Comparison of ENCODE assay signal across 8 cellular contexts in the genomic region with DNA sequence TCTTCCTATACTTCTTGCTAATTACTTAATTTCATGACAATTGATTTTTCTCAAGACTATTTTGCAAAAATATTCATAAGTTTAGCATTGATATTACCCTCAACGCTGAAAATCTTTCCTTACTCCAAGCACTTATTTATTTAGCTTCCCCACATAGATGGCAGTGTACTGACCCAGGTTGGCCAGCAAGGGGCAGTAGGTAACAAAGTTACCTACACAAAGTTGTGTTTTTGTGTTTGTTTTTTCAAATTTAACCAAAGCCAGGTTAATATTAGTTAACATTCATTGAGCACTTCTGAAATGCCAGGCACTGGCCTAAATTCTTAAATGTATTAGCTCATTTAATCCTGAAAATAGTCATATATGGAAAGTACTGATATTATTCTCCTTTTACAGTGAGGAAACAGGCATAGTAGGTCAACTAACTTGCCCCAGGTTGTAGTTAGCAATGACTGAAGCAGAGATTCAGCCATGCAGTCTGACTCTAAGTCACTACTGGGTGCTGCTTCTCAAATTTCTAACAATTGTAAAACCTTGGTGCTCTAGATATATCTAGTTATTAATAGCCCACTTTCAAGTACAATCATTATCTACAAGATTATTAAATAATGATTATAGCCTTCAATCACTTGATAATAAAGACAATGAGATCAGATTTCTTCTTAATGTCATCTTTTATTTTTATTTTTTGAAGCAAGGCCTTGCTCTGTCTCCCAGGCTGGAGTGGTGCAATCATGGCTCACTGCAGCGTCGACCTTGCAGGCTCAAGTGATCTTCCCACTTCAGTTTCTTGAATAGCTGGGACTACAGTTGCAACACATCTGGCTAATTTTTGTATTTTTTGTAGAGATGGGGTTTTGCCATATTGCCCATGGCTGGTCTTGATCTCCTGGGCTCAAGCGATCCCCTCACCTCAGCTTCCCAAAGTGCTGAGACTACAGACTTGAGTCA. TPM values are rescaled to one million over a fixed set of nuclear protein-coding genes. Genes with fewer than 3 reads are reported as not detected.
DNase-seq lines count a peak whose midpoint lies in the region; ATAC-seq, FAIRE-seq and TF ChIP-seq lines count a peak whose summit lies in the region.

No MANE protein-coding gene starts in this region.

- TF ChIP-seq RAD21 in IMR-90 (IDR thresholded peaks at IDR 0.05; ENCODE audit: low read length) (peak; percentile 59), neural cell (conservative IDR thresholded peaks at IDR 0.05) (peak; percentile 34)

- FAIRE-seq in A204.1 (lab: Jason Lieb, UNC), result peak; percentile 74

- no peaks in the 10 kb centered on the region for H3K79me1 ChIP-seq in IMR-90 (ENCODE audit: low read depth in 1 of 2, low read length in 2 of 2)

- CTCF ChIA-PET in IMR-90 (lab: Yijun Ruan, JAX), result interaction anchor here (1.5 kb wide), 1 partner anchor 60 kb away, joined by 4 read pairs; no protein-coding TSS in a partner anchor

- H3K18ac ChIP-seq in IMR-90 (ENCODE audit: low read depth, low read length), result no peak overlapping the region

- H3K4me1 ChIP-seq in IMR-90 (ENCODE audit: control insufficient read depth, insufficient read depth, low read length), result no peaks in the 10 kb centered on the region

- no peak overlapping the region for H3K4me2 ChIP-seq in IMR-90 (ENCODE audit: low read depth, low read length)
- no peak overlapping the region for H3K4me2 ChIP-seq in neural cell (ENCODE audit: low read length)

- intact Hi-C loops in IMR-90 (cut with micrococcal nuclease), result loop anchor here (1.0 kb wide), 1 partner anchor 54 kb away; no protein-coding TSS in a partner anchor

- no peak overlapping the region for H2AK9ac ChIP-seq in IMR-90 (replicated peaks; ENCODE audit: low read depth, low read length, poor library complexity)

- no peak for TF ChIP-seq POLR2A in IMR-90 (IDR thresholded peaks at IDR 0.05; ENCODE audit: low read depth, low read length)

- no peak overlapping the region for H3K27ac ChIP-seq in IMR-90 (ENCODE audit: insufficient read depth, low read length)
- H3K27ac ChIP-seq in neural cell (ENCODE audit: low read length), result no peak overlapping the region

- H3K14ac ChIP-seq in IMR-90 (replicated peaks; ENCODE audit: low read depth, low read length), result no peak overlapping the region

- no peaks in the 10 kb centered on the region for H3F3A ChIP-seq in neural cell (ENCODE audit: insufficient read depth, low read length, poor library complexity, severe bottlenecking)

- no peaks in the 10 kb centered on the region for H3K9me2 ChIP-seq in neural cell (ENCODE audit: insufficient read depth, low read length)

- TF ChIP-seq CTCF in IMR-90 (conservative IDR thresholded peaks at IDR 0.05; ENCODE audit: low read depth, low read length) (peak; percentile 68), epithelial cell of esophagus (IDR thresholded peaks at IDR 0.05; ENCODE audit: insufficient read depth, low read depth, low read length, missing control alignments) (peak; percentile 83), neural cell (IDR thresholded peaks at IDR 0.05; ENCODE audit: poor library complexity, severe bottlenecking) (peak; percentile 62)

- no peak overlapping the region for H3K4me3 ChIP-seq in IMR-90 (ENCODE audit: insufficient read depth, low read depth, low read length)
- H3K4me3 ChIP-seq in epithelial cell of esophagus (ENCODE audit: low read length), result no peak overlapping the region
- no peak overlapping the region for H3K4me3 ChIP-seq in neural cell (ENCODE audit: low read length)

- H3K9me3 ChIP-seq in IMR-90 (ENCODE audit: control insufficient read depth, insufficient read depth, low read length) (no peaks in the 10 kb centered on the region), T-helper 17 cell (ENCODE audit: control insufficient read depth, low read length, poor library complexity, severe bottlenecking) (no peaks in the 10 kb centered on the region), neural cell (ENCODE audit: low read length) (no peaks in the 10 kb centered on the region)

- no peak overlapping the region for H2BK20ac ChIP-seq in IMR-90 (ENCODE audit: low read depth, low read length)

- H4K8ac ChIP-seq in IMR-90 (ENCODE audit: low read depth in 2 of 2, low read length in 2 of 2), result no peak overlapping the region

- no TSS peak for BruUV-seq in IMR-90 (replicated peaks; lab: Mats Ljungman, UMichigan)

- no peak overlapping the region for H4K5ac ChIP-seq in IMR-90 (ENCODE audit: low read depth, low read length)

- no peaks in the 10 kb centered on the region for H4K20me1 ChIP-seq in IMR-90 (ENCODE audit: insufficient read depth, low read length)
- no peaks in the 10 kb centered on the region for H4K20me1 ChIP-seq in neural cell (ENCODE audit: insufficient read depth)

- no peak overlapping the region for H3K4ac ChIP-seq in IMR-90 (ENCODE audit: low read depth, low read length)

- POLR2A ChIA-PET in IMR-90 (lab: Charles Lee; ENCODE audit: unreplicated experiment), result no interaction called here

- no peak overlapping the region for H3K23ac ChIP-seq in IMR-90 (ENCODE audit: low read depth, low read length)

- H3K27me3 ChIP-seq in IMR-90 (ENCODE audit: control insufficient read depth, insufficient read depth, low read length) (no peaks in the 10 kb centered on the region), neural cell (ENCODE audit: insufficient read depth, low read depth, low read length) (no peaks in the 10 kb centered on the region)

- H3K4me3 Mint-ChIP-seq in T-helper 17 cell, result no peak overlapping the region

- no peak overlapping the region for H4K91ac ChIP-seq in IMR-90 (ENCODE audit: insufficient read depth, low read depth, low read length)

- H2AFZ ChIP-seq in IMR-90 (replicated peaks; ENCODE audit: low read length, poor library complexity), result no peak overlapping the region
- no peak overlapping the region for H2AFZ ChIP-seq in neural cell (ENCODE audit: low read depth, low read length)

- H3K79me2 ChIP-seq in neural cell (replicated peaks; ENCODE audit: insufficient read depth, low read length), result no peaks in the 10 kb centered on the region

- H2AK5ac ChIP-seq in IMR-90 (ENCODE audit: low read depth, low read length), result no peak overlapping the region

- H3K36me3 ChIP-seq in IMR-90 (ENCODE audit: control insufficient read depth, insufficient read depth, low read length) (no peaks in the 10 kb centered on the region), neural cell (ENCODE audit: insufficient read depth, low read length) (no peaks in the 10 kb centered on the region)

- TF ChIP-seq EP300 in neural cell (conservative IDR thresholded peaks at IDR 0.05; ENCODE audit: poor library complexity, severe bottlenecking), result no peak

- no peak overlapping the region for H2BK15ac ChIP-seq in IMR-90 (ENCODE audit: low read depth, low read length)

- DNase-seq in ELR (ENCODE audit: low read depth), result peak; percentile 71
- peak; percentile 44 for DNase-seq in IMR-90
- no peak for DNase-seq in T-helper 17 cell
- DNase-seq in epithelial cell of esophagus (ENCODE audit: low read depth), result peak; percentile 69
- no peak for DNase-seq in DMS79 treated with DMSO at 0.1 percent for 48 hours (lab: John Stamatoyannopoulos, UW)

- H3K27me3 Mint-ChIP-seq in T-helper 17 cell, result no peaks in the 10 kb centered on the region

- dilution Hi-C loops in IMR-90 (cut with HindIII; ENCODE audit: low sequenced_read_pairs, unreplicated experiment), result no loop called here

- H2BK120ac ChIP-seq in IMR-90 (ENCODE audit: low read depth, low read length), result no peak overlapping the region

- WGBS in IMR-90 (ENCODE audit: extremely low coverage in 2 of 2, insufficient read length in 1 of 2), 2 experiments, result no CpG with 5 or more reads among the region's 4 CpGs

- H3K9me1 ChIP-seq in IMR-90 (ENCODE audit: insufficient read depth, low read length), result no peaks in the 10 kb centered on the region

- H3K4me1 Mint-ChIP-seq in T-helper 17 cell, result peaks cover 11% of the 10 kb centered on the region

- peak; percentile 84; the same call in 1 of the 2 replicates for ATAC-seq in IMR-90 (ENCODE audit: low read depth)
- peak; percentile 75 for ATAC-seq in T-helper 17 cell
- ATAC-seq in GM19397 (IDR thresholded peaks at IDR 0.05; ENCODE audit: unreplicated experiment), result no peak

- H3K56ac ChIP-seq in IMR-90 (ENCODE audit: extremely low read depth, insufficient read depth, low read length), result no peak overlapping the region

- H2BK5ac ChIP-seq in IMR-90 (ENCODE audit: low read depth, low read length, poor library complexity, severe bottlenecking), result no peak overlapping the region

- in situ Hi-C loops in IMR-90 (cut with MboI; ENCODE audit: low sequenced_read_pairs), result no loop called here

- H3K9ac ChIP-seq in IMR-90 (ENCODE audit: low read depth, low read length) (no peak overlapping the region), neural cell (ENCODE audit: low read length) (no peak overlapping the region)

- H3K27ac Mint-ChIP-seq in T-helper 17 cell, result no peak overlapping the region

- H3K36me3 Mint-ChIP-seq in T-helper 17 cell (ENCODE audit: low read depth), result no peaks in the 10 kb centered on the region

TF ChIP-seq in IMR-90, 13 proteins besides CTCF, POLR2A, EP300 and RAD21 (continues in another document):
- TF ChIP-seq SMC3 (IDR thresholded peaks at IDR 0.05; ENCODE audit: low read depth, low read length), result peak; percentile 65
- TF ChIP-seq NFE2L2 (IDR thresholded peaks at IDR 0.05; ENCODE audit: low read depth, low read length), result no peak
- TF ChIP-seq BHLHE40 (IDR thresholded peaks at IDR 0.05; ENCODE audit: low read depth, low read length), result no peak
- TF ChIP-seq MAZ (IDR thresholded peaks at IDR 0.05; ENCODE audit: borderline replicate concordance, low read depth, low read length), result no peak
- TF ChIP-seq RFX5 (IDR thresholded peaks at IDR 0.05; ENCODE audit: low read depth, low read length), result no peak

TF ChIP-seq in neural cell, 6 proteins besides CTCF, POLR2A, EP300 and RAD21:
- no peak for TF ChIP-seq EZH2 (IDR thresholded peaks at IDR 0.05; ENCODE audit: borderline replicate concordance, insufficient read depth, low read length, poor library complexity, severe bottlenecking)
- TF ChIP-seq SMC3 (conservative IDR thresholded peaks at IDR 0.05; ENCODE audit: poor library complexity), result peak; percentile 58

RNA-seq across cellular contexts. Expression of a gene that starts 5.8 kb away (rescaled TPM):
- 12.0 and 17.5 TPM in 2 replicates for total RNA-seq in IMR-90 (2012; rRNA removed)
- 18.6 and 19.1 TPM in 2 replicates for polyA plus RNA-seq in IMR-90 (2012; rRNA removed)
- polyA plus RNA-seq in IMR-90 (2012; cell fraction: cytosol; rRNA removed), result 12.4 and 17.8 TPM in 2 replicates
- 3.6 and 4.5 TPM in 2 replicates for polyA plus RNA-seq in IMR-90 (2012; cell fraction: nucleus; rRNA removed; ENCODE audit: low replicate concordance)
- 1 to 10 TPM; 8.4 to 9.6 TPM for total RNA-seq in T-helper 17 cell
- polyA plus RNA-seq in neural cell, result 39.8 and 40.5 TPM in 2 replicates
- polyA minus RNA-seq in neural cell, result 10.0 and 13.3 TPM in 2 replicates

RNA-seq across cellular contexts. Expression of a gene that starts 31.8 kb away (rescaled TPM):
- 1.4 and 1.8 TPM in 2 replicates for total RNA-seq in IMR-90 (2012; rRNA removed)
- polyA plus RNA-seq in IMR-90 (2012; rRNA removed), result 2.7 and 3.0 TPM in 2 replicates
- polyA plus RNA-seq in IMR-90 (2012; cell fraction: cytosol; rRNA removed), result 1.3 and 1.4 TPM in 2 replicates
- 5.8 and 9.5 TPM in 2 replicates for polyA plus RNA-seq in IMR-90 (2012; cell fraction: nucleus; rRNA removed; ENCODE audit: low replicate concordance)
- total RNA-seq in T-helper 17 cell, result 10 to 100 TPM; 15.7 to 18.9 TPM
- polyA plus RNA-seq in neural cell, result 0.43 and 1.9 TPM in 2 replicates
- polyA minus RNA-seq in neural cell, result 0.24 and 0.58 TPM in 2 replicates

Comparison
In these comparisons a context has a peak if more than half of its experiments do, and no peak if none do; other contexts are left out.
1. DNase-seq: peak in ELR (single experiment), IMR-90 (single experiment) and epithelial cell of esophagus (single experiment); none in T-helper 17 cell (0 of 3) and DMS79 treated with DMSO at 0.1 percent for 48 hours (single experiment).
2. Peak in every context shown above with its lines, with median percentiles within 50 percentile points of each other: CTCF ChIP-seq.